In genomic region chr16:57675752-57676623, GRCh38 we compare ENCODE assay signal across 1 cellular context.
TF ChIP-seq lines count a peak whose summit lies in the region.

No MANE protein-coding gene starts in this region.

TF ChIP-seq in HepG2, 621 proteins besides CTCF, POLR2A, EP300 and RAD21:
- no peak for TF ChIP-seq MTA1 (CRISPR knock-in tag; IDR thresholded peaks at IDR 0.05; ENCODE audit: borderline replicate concordance)
- no peak for TF ChIP-seq ZFX (CRISPR knock-in tag; IDR thresholded peaks at IDR 0.05; ENCODE audit: low read depth)
- TF ChIP-seq ZNF205 (CRISPR knock-in tag; IDR thresholded peaks at IDR 0.05): no peak
- peak; percentile 38 for TF ChIP-seq CEBPG (CRISPR knock-in tag; IDR thresholded peaks at IDR 0.05)
- no peak for TF ChIP-seq CREB1 (IDR thresholded peaks at IDR 0.05)
- no peak for TF ChIP-seq CREB1 (CRISPR knock-in tag; IDR thresholded peaks at IDR 0.05)
- TF ChIP-seq CEBPB (IDR thresholded peaks at IDR 0.05; ENCODE audit: borderline replicate concordance, low read depth, low read length): peak; percentile 80
- TF ChIP-seq ATF4 (CRISPR knock-in tag; IDR thresholded peaks at IDR 0.05): peak in 1 of 2 experiments; percentile 39; a peak in 1 of 4 replicates
- no peak for TF ChIP-seq ZNF878 (CRISPR knock-in tag; IDR thresholded peaks at IDR 0.05)
- TF ChIP-seq PTBP1 (IDR thresholded peaks at IDR 0.05; ENCODE audit: low read depth, low read length, poor library complexity, severe bottlenecking): no peak
- TF ChIP-seq ZMYM3 (CRISPR knock-in tag; IDR thresholded peaks at IDR 0.05): no peak
- TF ChIP-seq SKI (IDR thresholded peaks at IDR 0.05; ENCODE audit: partially characterized antibody): no peak
- TF ChIP-seq ZNF207 (IDR thresholded peaks at IDR 0.05; ENCODE audit: borderline replicate concordance): no peak
